Comparison of ENCODE assay signal across 1 cellular context in the genomic region with DNA sequence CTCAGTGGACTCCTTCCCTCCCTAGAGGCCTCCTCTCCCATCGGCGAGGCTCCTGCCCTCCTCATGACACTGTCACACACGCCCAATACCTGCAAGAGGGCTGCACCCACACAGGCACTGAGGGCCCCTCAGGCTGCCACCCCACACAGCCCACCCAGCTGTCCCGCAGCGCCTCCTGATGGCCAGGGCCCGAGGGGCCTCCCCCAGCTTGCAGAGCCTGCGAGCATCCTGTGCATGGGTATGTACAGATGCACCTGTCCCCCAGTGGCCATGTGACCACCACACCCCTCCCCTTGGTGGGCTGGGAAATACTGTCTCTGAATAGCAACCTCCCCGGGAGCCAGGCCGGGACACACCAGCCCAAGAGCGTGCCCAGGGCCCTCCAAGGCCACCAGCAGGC.
TF ChIP-seq lines count a peak whose summit lies in the region.

No MANE protein-coding gene starts in this region.

TF ChIP-seq in GM23338, 12 proteins besides CTCF, POLR2A, EP300 and RAD21 (continued from another document):
- TF ChIP-seq REST (IDR thresholded peaks at IDR 0.05; ENCODE audit: unreplicated experiment) (no peak), CREB1 (CRISPR knock-in tag; IDR thresholded peaks at IDR 0.05; ENCODE audit: low read depth) (no peak), STAT1 (IDR thresholded peaks at IDR 0.05; ENCODE audit: unreplicated experiment) (no peak), NANOG (IDR thresholded peaks at IDR 0.05; ENCODE audit: borderline replicate concordance) (no peak), JUNB (IDR thresholded peaks at IDR 0.05; ENCODE audit: unreplicated experiment) (no peak), POLR2AphosphoS5 (IDR thresholded peaks at IDR 0.05; ENCODE audit: low read depth) (no peak), ZNF331 (CRISPR knock-in tag; IDR thresholded peaks at IDR 0.05; ENCODE audit: low read depth) (no peak), ZNF462 (CRISPR knock-in tag; IDR thresholded peaks at IDR 0.05) (no peak), ZNF114 (CRISPR knock-in tag; IDR thresholded peaks at IDR 0.05) (no peak)
- TF ChIP-seq, protein P1, sequence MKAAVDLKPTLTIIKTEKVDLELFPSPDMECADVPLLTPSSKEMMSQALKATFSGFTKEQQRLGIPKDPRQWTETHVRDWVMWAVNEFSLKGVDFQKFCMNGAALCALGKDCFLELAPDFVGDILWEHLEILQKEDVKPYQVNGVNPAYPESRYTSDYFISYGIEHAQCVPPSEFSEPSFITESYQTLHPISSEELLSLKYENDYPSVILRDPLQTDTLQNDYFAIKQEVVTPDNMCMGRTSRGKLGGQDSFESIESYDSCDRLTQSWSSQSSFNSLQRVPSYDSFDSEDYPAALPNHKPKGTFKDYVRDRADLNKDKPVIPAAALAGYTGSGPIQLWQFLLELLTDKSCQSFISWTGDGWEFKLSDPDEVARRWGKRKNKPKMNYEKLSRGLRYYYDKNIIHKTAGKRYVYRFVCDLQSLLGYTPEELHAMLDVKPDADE (IDR thresholded peaks at IDR 0.05), result no peak
